8 cellular contexts compared by ENCODE assay signal in the genomic region with DNA sequence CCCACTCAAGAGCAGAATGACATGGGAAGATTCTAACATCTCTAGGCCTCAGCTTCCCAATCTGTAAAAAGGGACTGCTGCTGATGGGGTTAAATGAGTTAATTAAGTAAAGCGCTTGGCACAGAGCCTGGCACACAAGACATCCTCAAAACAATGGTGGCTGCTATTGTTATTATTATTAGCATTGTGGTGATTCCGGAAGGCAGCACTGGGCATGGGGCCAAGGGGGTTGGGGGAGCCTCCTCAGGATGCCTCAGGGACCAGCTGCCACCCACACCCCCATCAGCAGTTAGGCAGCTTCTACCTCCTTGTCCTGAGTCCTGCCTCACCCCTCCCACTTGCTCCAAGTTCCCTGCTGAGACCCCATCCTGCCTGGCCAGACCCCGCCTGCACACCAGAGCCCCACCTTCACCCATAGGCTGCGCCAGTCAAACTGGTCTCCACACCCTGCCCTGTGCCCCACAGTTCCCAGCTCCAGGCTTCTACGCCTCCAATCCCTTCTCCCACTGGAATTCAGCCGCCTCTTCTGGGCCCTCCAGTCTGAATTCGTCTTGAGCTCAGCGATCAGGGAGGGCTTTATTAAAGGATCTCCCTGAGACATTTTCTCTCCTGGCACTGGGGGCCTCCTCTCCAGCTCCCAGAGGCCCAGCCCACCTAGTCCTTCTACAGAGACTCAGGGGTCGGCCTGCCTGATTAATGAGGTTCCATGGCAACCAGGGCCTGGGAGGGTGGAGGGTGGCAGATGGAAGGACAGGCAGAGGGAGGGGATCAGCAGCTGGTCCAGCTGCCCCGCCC. TPM values are rescaled to one million over a fixed set of nuclear protein-coding genes. Genes with fewer than 3 reads are reported as not detected.
DNase-seq lines count a peak whose midpoint lies in the region; ATAC-seq, FAIRE-seq and TF ChIP-seq lines count a peak whose summit lies in the region.

No MANE protein-coding gene starts in this region.

- H3K27me3 Mint-ChIP-seq in activated CD4-positive, alpha-beta T cell treated with anti-CD3 and anti-CD28 coated beads, Interleukin-2, amount 10 ng/mL, durations not matched to agents 7 days and 5 days, result no peaks in the 10 kb centered on the region

- TF ChIP-seq CTCF in endothelial cell of umbilical vein (IDR thresholded peaks at IDR 0.05; ENCODE audit: extremely low read depth in 1 of 2, insufficient read depth in 1 of 2, low read depth in 1 of 2, low read length in 2 of 2), result no peak

- H3K4me3 ChIP-seq in endothelial cell of umbilical vein (replicated peaks in 1 of 3; ENCODE audit: insufficient read depth in 1 of 3, low read depth in 1 of 3, low read length in 3 of 3), result peak overlapping the region in 1 of 3 experiments; percentile 50
- H3K4me3 ChIP-seq in small intestine (ENCODE audit: low read depth in 1 of 2, low read length in 2 of 2), result no peak overlapping the region

- no peaks in the 10 kb centered on the region for H3K9me1 ChIP-seq in endothelial cell of umbilical vein (replicated peaks; ENCODE audit: control insufficient read depth, extremely low read depth, insufficient read depth, low read length)

- ATAC-seq in HG02759 (IDR thresholded peaks at IDR 0.05; ENCODE audit: unreplicated experiment), result no peak

- no peaks in the 10 kb centered on the region for H3K9me3 Mint-ChIP-seq in activated CD4-positive, alpha-beta T cell treated with anti-CD3 and anti-CD28 coated beads, Interleukin-2, amount 10 ng/mL, durations not matched to agents 7 days and 5 days

- H3K27ac Mint-ChIP-seq in activated CD4-positive, alpha-beta T cell treated with anti-CD3 and anti-CD28 coated beads, Interleukin-2, amount 10 ng/mL, durations not matched to agents 7 days and 5 days, result peak overlapping the region; percentile 94

- H2AFZ ChIP-seq in endothelial cell of umbilical vein (ENCODE audit: low read depth, low read length), result no peak overlapping the region

- H3K9me3 ChIP-seq in endothelial cell of umbilical vein (replicated peaks; ENCODE audit: control insufficient read depth, insufficient read depth, low read length), result no peaks in the 10 kb centered on the region
- no peaks in the 10 kb centered on the region for H3K9me3 ChIP-seq in small intestine (ENCODE audit: control insufficient read depth, low read depth)

- H3K79me2 ChIP-seq in endothelial cell of umbilical vein (ENCODE audit: control insufficient read depth, insufficient read depth, low read length), result peaks cover 26% of the 10 kb centered on the region

- DNase-seq in activated CD4-positive, alpha-beta T cell treated with anti-CD3 and anti-CD28 coated beads, Interleukin-2, amount 10 ng/mL, durations not matched to agents 7 days and 5 days, result no peak
- DNase-seq in activated CD4-positive, alpha-beta T cell treated with anti-CD3 and anti-CD28 coated beads for 4 hours, result no peak
- peak; percentile 39 for DNase-seq in NCI-H748 treated with DMSO at 0.1 percent for 48 hours (lab: John Stamatoyannopoulos, UW)
- DNase-seq in endothelial cell of umbilical vein (ENCODE audit: low read depth, low spot score), result peak; percentile 49
- peak; percentile 40 for DNase-seq in small intestine
- DNase-seq in midbrain (lab: John Stamatoyannopoulos, UW), result no peak
- no peak for DNase-seq in activated CD4-positive, alpha-beta T cell treated with anti-CD3 and anti-CD28 coated beads, Interleukin-2, amount 50 U/mL, for 1 hour

- TF ChIP-seq POLR2A in endothelial cell of umbilical vein (IDR thresholded peaks at IDR 0.05; ENCODE audit: low read depth, low read length), result peak; percentile 12

- H4K20me1 ChIP-seq in endothelial cell of umbilical vein (replicated peaks; ENCODE audit: control insufficient read depth, extremely low read depth, insufficient read depth, low read length), result no peaks in the 10 kb centered on the region

- peaks cover 87% of the 10 kb centered on the region for H3K4me1 Mint-ChIP-seq in activated CD4-positive, alpha-beta T cell treated with anti-CD3 and anti-CD28 coated beads, Interleukin-2, amount 10 ng/mL, durations not matched to agents 7 days and 5 days

- FAIRE-seq in endothelial cell of umbilical vein (lab: Jason Lieb, UNC) (peak; percentile 82), small intestine (lab: Jason Lieb, UNC) (no peak)

- POLR2A ChIA-PET in activated CD4-positive, alpha-beta T cell treated with anti-CD3 and anti-CD28 coated beads, Interleukin-2, amount 10 ng/mL, durations not matched to agents 7 days and 5 days (lab: Charles Lee), result interaction anchor here (0.7 to 1.6 kb wide), 2 partner anchors 21 to 36 kb away, joined by 3 to 5 read pairs; partner anchors contain the start of gene PXMP4
- POLR2A ChIA-PET in endothelial cell of umbilical vein (lab: Charles Lee), result interaction anchor here (0.6 kb wide), 1 partner anchor 135 kb away, joined by 3 read pairs; no protein-coding TSS in a partner anchor

- no TSS peak for BruUV-seq in endothelial cell of umbilical vein (replicated peaks; lab: Mats Ljungman, UMichigan)

- CTCF ChIA-PET in activated CD4-positive, alpha-beta T cell treated with anti-CD3 and anti-CD28 coated beads, Interleukin-2, amount 10 ng/mL, durations not matched to agents 7 days and 5 days (lab: Charles Lee), result interaction anchor here (0.6 to 9.1 kb wide), 6 partner anchors 13 to 283 kb away, joined by 3 to 115 read pairs (median 4); partner anchors contain the start of genes ACTL10, CDK5RAP1 and PXMP4
- CTCF ChIA-PET in endothelial cell of umbilical vein (lab: Charles Lee), result interaction anchor here (1.0 to 1.7 kb wide), 5 partner anchors 9 to 103 kb away, joined by 3 to 13 read pairs (median 4); partner anchors contain the start of genes ACTL10 and PXMP4

- 24 to 36% (median 34%) methylated on average over 10 of the region's 10 CpGs for WGBS in small intestine, 3 donors

- dilution Hi-C loops in endothelial cell of umbilical vein (cut with MboI; ENCODE audit: extremely low pct_ligation_motif_present, low sequenced_read_pairs), result no loop called here

- H3K27me3 ChIP-seq in endothelial cell of umbilical vein (ENCODE audit: control insufficient read depth in 2 of 2, insufficient read depth in 2 of 2, low read length in 2 of 2) (no peaks in the 10 kb centered on the region), small intestine (ENCODE audit: control insufficient read depth in 2 of 2, insufficient read depth in 2 of 2, low read length in 2 of 2) (no peaks in the 10 kb centered on the region)

- H3K36me3 ChIP-seq in endothelial cell of umbilical vein (ENCODE audit: control insufficient read depth in 2 of 2, extremely low read depth in 1 of 2, insufficient read depth in 2 of 2, low read length in 2 of 2), result no peaks in the 10 kb centered on the region
- no peaks in the 10 kb centered on the region for H3K36me3 ChIP-seq in small intestine (ENCODE audit: control insufficient read depth in 2 of 2, insufficient read depth in 2 of 2, low read length in 2 of 2)

- H3K9ac ChIP-seq in endothelial cell of umbilical vein (replicated peaks; ENCODE audit: extremely low read depth, insufficient read depth, low read length), result peak overlapping the region; percentile 68

- H3K27ac ChIP-seq in endothelial cell of umbilical vein (ENCODE audit: insufficient read depth, low read depth, low read length) (no peak overlapping the region), small intestine (ENCODE audit: low read depth in 1 of 2, low read length in 1 of 2) (peak overlapping the region; percentile 5 to 81)

- H3K4me1 ChIP-seq in endothelial cell of umbilical vein (ENCODE audit: control insufficient read depth, extremely low read depth, insufficient read depth, low read length) (peaks cover 32% of the 10 kb centered on the region), small intestine (ENCODE audit: control insufficient read depth in 2 of 2, insufficient read depth in 1 of 2, low read depth in 1 of 2, low read length in 1 of 2) (peaks cover 2 to 3% of the 10 kb centered on the region in 2 donors)

- peaks cover 29% of the 10 kb centered on the region for H3K36me3 Mint-ChIP-seq in activated CD4-positive, alpha-beta T cell treated with anti-CD3 and anti-CD28 coated beads, Interleukin-2, amount 10 ng/mL, durations not matched to agents 7 days and 5 days (ENCODE audit: low read depth)

- H3K4me2 ChIP-seq in endothelial cell of umbilical vein (ENCODE audit: insufficient read depth, low read length), result peak overlapping the region; percentile 70

- peak overlapping the region; percentile 91 for H3K4me3 Mint-ChIP-seq in activated CD4-positive, alpha-beta T cell treated with anti-CD3 and anti-CD28 coated beads, Interleukin-2, amount 10 ng/mL, durations not matched to agents 7 days and 5 days

- intact Hi-C loops in endothelial cell of umbilical vein (cut with micrococcal nuclease), result loop anchor here (1.0 to 5.0 kb wide), 2 partner anchors 10 to 48 kb away; partner anchors contain the start of genes NECAB3 and ZNF341

RNA-seq across cellular contexts. Expression of gene E2F1, which starts 1.5 kb away (rescaled TPM):
- 10 to 100 TPM; 64.9 to 69.8 TPM for total RNA-seq in activated CD4-positive, alpha-beta T cell treated with anti-CD3 and anti-CD28 coated beads, Interleukin-2, amount 10 ng/mL, durations not matched to agents 7 days and 5 days
- 27.0 and 29.6 TPM in 2 replicates for total RNA-seq in endothelial cell of umbilical vein
- polyA plus RNA-seq in endothelial cell of umbilical vein (20.7 and 22.3 TPM in 2 replicates), small intestine (10 to 100 TPM in 1 of 3 donors, 1 to 10 TPM in 2; 2.2 to 10.9 (median 2.5) TPM)
- 15.9 and 17.8 TPM in 2 replicates for polyA plus RNA-seq in endothelial cell of umbilical vein (2011; cell fraction: cytosol; rRNA removed)
- polyA plus RNA-seq in endothelial cell of umbilical vein (2011; cell fraction: nucleus; rRNA removed), result 27.0 and 30.5 TPM in 2 replicates
- 12.3 and 15.7 TPM in 2 replicates for polyA plus RNA-seq in endothelial cell of umbilical vein (2012)
- 13.4 and 15.0 TPM in 2 replicates for polyA minus RNA-seq in endothelial cell of umbilical vein
- 34.7 TPM for polyA minus RNA-seq in endothelial cell of umbilical vein (2011; cell fraction: cytosol; rRNA and poly(A)+ RNA removed)
- 6.3 and 6.5 TPM in 2 replicates for polyA minus RNA-seq in endothelial cell of umbilical vein (2011; cell fraction: nucleus; rRNA and poly(A)+ RNA removed)

RNA-seq across cellular contexts. Expression of gene NECAB3, which starts 10.5 kb away (rescaled TPM):
- total RNA-seq in activated CD4-positive, alpha-beta T cell treated with anti-CD3 and anti-CD28 coated beads, Interleukin-2, amount 10 ng/mL, durations not matched to agents 7 days and 5 days, result 10 to 100 TPM; 48.2 to 54.3 TPM
- total RNA-seq in endothelial cell of umbilical vein, result 18.1 and 20.2 TPM in 2 replicates
- polyA plus RNA-seq in endothelial cell of umbilical vein (22.4 and 34.2 TPM in 2 replicates), small intestine (10 to 100 TPM; 30.6 to 54.8 (median 53.8) TPM)
- polyA plus RNA-seq in endothelial cell of umbilical vein (2011; cell fraction: cytosol; rRNA removed), result 11.9 and 17.5 TPM in 2 replicates
- 53.5 and 74.7 TPM in 2 replicates for polyA plus RNA-seq in endothelial cell of umbilical vein (2011; cell fraction: nucleus; rRNA removed)
- polyA plus RNA-seq in endothelial cell of umbilical vein (2012), result 13.7 and 19.6 TPM in 2 replicates
- polyA minus RNA-seq in endothelial cell of umbilical vein, result 11.4 and 22.0 TPM in 2 replicates
- 46.7 TPM for polyA minus RNA-seq in endothelial cell of umbilical vein (2011; cell fraction: cytosol; rRNA and poly(A)+ RNA removed)
- polyA minus RNA-seq in endothelial cell of umbilical vein (2011; cell fraction: nucleus; rRNA and poly(A)+ RNA removed), result 16.0 and 18.5 TPM in 2 replicates

RNA-seq across cellular contexts. Expression of gene ACTL10, which starts 18.0 kb away (rescaled TPM):
- total RNA-seq in activated CD4-positive, alpha-beta T cell treated with anti-CD3 and anti-CD28 coated beads, Interleukin-2, amount 10 ng/mL, durations not matched to agents 7 days and 5 days, result 1 to 10 TPM; 2.4 to 4.1 TPM
- total RNA-seq in endothelial cell of umbilical vein, result 0.62 and 1.4 TPM in 2 replicates
- 0.92 and 1.0 TPM in 2 replicates for polyA plus RNA-seq in endothelial cell of umbilical vein
- 0.32 and 0.71 TPM in 2 replicates for polyA plus RNA-seq in endothelial cell of umbilical vein (2011; cell fraction: cytosol; rRNA removed)
- 0.22 and 0.25 TPM in 2 replicates for polyA plus RNA-seq in endothelial cell of umbilical vein (2011; cell fraction: nucleus; rRNA removed)
- 1.2 and 1.3 TPM in 2 replicates for polyA plus RNA-seq in endothelial cell of umbilical vein (2012)
- 0.34 and 0.51 TPM in 2 replicates for polyA minus RNA-seq in endothelial cell of umbilical vein
- 4.5 TPM for polyA minus RNA-seq in endothelial cell of umbilical vein (2011; cell fraction: cytosol; rRNA and poly(A)+ RNA removed)
- polyA minus RNA-seq in endothelial cell of umbilical vein (2011; cell fraction: nucleus; rRNA and poly(A)+ RNA removed), result 0.48 and 1.0 TPM in 2 replicates
- 1 to 10 TPM in 2 of 3 donors, under 1 TPM in 1; 0.89 to 5.4 (median 1.6) TPM for polyA plus RNA-seq in small intestine

RNA-seq across cellular contexts. Expression of gene C20orf144, which starts 22.6 kb away (rescaled TPM):
- total RNA-seq in activated CD4-positive, alpha-beta T cell treated with anti-CD3 and anti-CD28 coated beads, Interleukin-2, amount 10 ng/mL, durations not matched to agents 7 days and 5 days, result under 1 TPM; 0.15 to 0.25 TPM
- not detected in 2 replicates for total RNA-seq in endothelial cell of umbilical vein
- polyA plus RNA-seq in endothelial cell of umbilical vein (0.05 TPM in 1 of 2 replicates, not detected in the other), small intestine (under 1 TPM in 1 of 3 donors, not detected in 2; 0.07 TPM)
- 0.03 and 0.05 TPM in 2 replicates for polyA plus RNA-seq in endothelial cell of umbilical vein (2011; cell fraction: cytosol; rRNA removed)
- not detected in 2 replicates for polyA plus RNA-seq in endothelial cell of umbilical vein (2011; cell fraction: nucleus; rRNA removed)
- polyA plus RNA-seq in endothelial cell of umbilical vein (2012), result 0.14 and 0.21 TPM in 2 replicates
- not detected in 2 replicates for polyA minus RNA-seq in endothelial cell of umbilical vein
- polyA minus RNA-seq in endothelial cell of umbilical vein (2011; cell fraction: cytosol; rRNA and poly(A)+ RNA removed), result not detected
- polyA minus RNA-seq in endothelial cell of umbilical vein (2011; cell fraction: nucleus; rRNA and poly(A)+ RNA removed), result not detected in 2 replicates

RNA-seq across cellular contexts. Expression of gene PXMP4, which starts 35.4 kb away (rescaled TPM):
- total RNA-seq in activated CD4-positive, alpha-beta T cell treated with anti-CD3 and anti-CD28 coated beads, Interleukin-2, amount 10 ng/mL, durations not matched to agents 7 days and 5 days, result 10 to 100 TPM; 19.1 to 21.8 TPM
- total RNA-seq in endothelial cell of umbilical vein, result 6.9 and 8.1 TPM in 2 replicates
- polyA plus RNA-seq in endothelial cell of umbilical vein, result 8.0 and 8.5 TPM in 2 replicates
- 4.9 and 5.9 TPM in 2 replicates for polyA plus RNA-seq in endothelial cell of umbilical vein (2011; cell fraction: cytosol; rRNA removed)
- 2.2 and 2.4 TPM in 2 replicates for polyA plus RNA-seq in endothelial cell of umbilical vein (2011; cell fraction: nucleus; rRNA removed)
- polyA plus RNA-seq in endothelial cell of umbilical vein (2012), result 5.6 and 5.9 TPM in 2 replicates
- polyA minus RNA-seq in endothelial cell of umbilical vein, result 5.5 and 5.7 TPM in 2 replicates
- 6.0 TPM for polyA minus RNA-seq in endothelial cell of umbilical vein (2011; cell fraction: cytosol; rRNA and poly(A)+ RNA removed)
- polyA minus RNA-seq in endothelial cell of umbilical vein (2011; cell fraction: nucleus; rRNA and poly(A)+ RNA removed), result 0.72 and 1.3 TPM in 2 replicates
- polyA plus RNA-seq in small intestine, result 1 to 10 TPM; 5.4 to 8.7 (median 7.2) TPM

Comparison
In these comparisons a context has a peak if more than half of its experiments do, and no peak if none do; other contexts are left out.
1. DNase-seq: peak in NCI-H748 treated with DMSO at 0.1 percent for 48 hours (single experiment), endothelial cell of umbilical vein (single experiment) and small intestine (single experiment); none in activated CD4-positive, alpha-beta T cell treated with anti-CD3 and anti-CD28 coated beads, Interleukin-2, amount 10 ng/mL, durations not matched to agents 7 days and 5 days (single experiment), activated CD4-positive, alpha-beta T cell treated with anti-CD3 and anti-CD28 coated beads for 4 hours (0 of 2), midbrain (single experiment) and activated CD4-positive, alpha-beta T cell treated with anti-CD3 and anti-CD28 coated beads, Interleukin-2, amount 50 U/mL, for 1 hour (single experiment).